ENCODE assay signal across 8 cellular contexts in the genomic region with DNA sequence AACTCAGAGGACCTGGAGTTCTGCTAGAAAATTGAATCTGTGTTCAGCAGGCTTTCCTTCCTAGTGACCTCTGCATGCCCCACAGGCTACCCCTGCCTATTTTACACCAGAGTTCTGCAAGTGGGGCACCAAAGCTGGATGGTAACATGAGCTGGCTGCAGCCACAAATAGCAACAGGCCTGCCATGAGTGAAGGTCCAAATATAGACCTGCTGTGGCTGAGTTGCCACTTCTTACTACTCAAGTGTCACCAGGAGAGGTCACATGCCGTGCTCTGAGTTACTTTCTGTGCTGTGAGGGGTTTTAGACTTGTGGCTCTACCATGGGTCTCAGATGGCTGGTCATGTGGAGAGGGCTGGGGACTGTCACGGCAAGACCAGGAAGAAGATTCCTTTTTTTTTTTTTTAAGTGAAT. TPM values are rescaled to one million over a fixed set of nuclear protein-coding genes. Genes with fewer than 3 reads are reported as not detected.
DNase-seq lines count a peak whose midpoint lies in the region; ATAC-seq, FAIRE-seq and TF ChIP-seq lines count a peak whose summit lies in the region.

A gene with protein sequence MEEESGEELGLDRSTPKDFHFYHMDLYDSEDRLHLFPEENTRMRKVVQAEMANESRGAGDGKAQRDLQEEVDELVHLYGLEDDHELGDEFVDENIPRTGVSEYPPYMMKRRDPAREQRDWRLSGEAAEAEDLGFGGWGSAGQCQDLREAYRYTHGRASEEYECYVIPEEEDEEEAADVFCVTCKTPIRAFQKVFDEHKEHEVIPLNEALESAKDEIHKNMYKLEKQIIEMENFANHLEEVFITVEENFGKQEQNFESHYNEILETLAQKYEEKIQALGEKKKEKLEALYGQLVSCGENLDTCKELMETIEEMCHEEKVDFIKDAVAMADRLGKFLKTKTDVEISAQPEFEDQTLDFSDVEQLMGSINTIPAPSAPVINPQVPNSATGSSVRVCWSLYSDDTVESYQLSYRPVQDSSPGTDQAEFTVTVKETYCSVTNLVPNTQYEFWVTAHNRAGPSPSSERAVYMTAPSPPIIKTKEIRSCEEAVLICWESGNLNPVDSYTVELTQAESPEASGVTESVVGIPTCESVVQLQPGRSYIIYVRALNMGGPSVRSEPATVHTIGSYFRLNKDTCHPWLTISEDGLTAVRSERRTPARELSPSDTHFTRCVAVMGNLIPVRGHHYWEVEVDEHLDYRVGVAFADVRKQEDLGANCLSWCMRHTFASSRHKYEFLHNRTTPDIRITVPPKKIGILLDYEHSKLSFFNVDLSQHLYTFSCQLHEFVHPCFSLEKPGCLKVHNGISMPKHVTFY (minus strand): TSS at position 76 of the 413 bp plus-strand sequence. CDS start 18,679 bp downstream, outside the sequence.

- FAIRE-seq in K562 (lab: Jason Lieb, UNC): peak; percentile 29

- H3K36me3 ChIP-seq in K562 (ENCODE audit: control insufficient read depth, insufficient read depth, low read length): no peaks in the 10 kb centered on the region

- H3K27me3 ChIP-seq in K562 (ENCODE audit: control insufficient read depth in 2 of 2, insufficient read depth in 2 of 2, low read length in 2 of 2): no peaks in the 10 kb centered on the region

- H3K27me3 Mint-ChIP-seq in activated CD8-positive, alpha-beta memory T cell treated with anti-CD3 and anti-CD28 coated beads, Interleukin-2, amount 10 ng/mL, durations not matched to agents 7 days and 5 days: peaks cover 27% of the 10 kb centered on the region

- no peak within 1 kb of the TSS for H3K27ac Mint-ChIP-seq in activated CD8-positive, alpha-beta memory T cell treated with anti-CD3 and anti-CD28 coated beads, Interleukin-2, amount 10 ng/mL, durations not matched to agents 7 days and 5 days

- ATAC-seq in GM19468 (IDR thresholded peaks at IDR 0.05; ENCODE audit: extremely low read depth, unreplicated experiment): peak; percentile 37
- ATAC-seq in HG03432 (IDR thresholded peaks at IDR 0.05; ENCODE audit: unreplicated experiment): peak; percentile 67
- no peak for ATAC-seq in K562
- no peak for ATAC-seq in activated CD8-positive, alpha-beta memory T cell treated with anti-CD3 and anti-CD28 coated beads, Interleukin-2, amount 10 ng/mL, durations not matched to agents 7 days and 5 days

- no peaks in the 10 kb centered on the region for H3K9me3 Mint-ChIP-seq in activated CD8-positive, alpha-beta memory T cell treated with anti-CD3 and anti-CD28 coated beads, Interleukin-2, amount 10 ng/mL, durations not matched to agents 7 days and 5 days (ENCODE audit: low read depth)

- no peak for TF ChIP-seq CTCF in K562 (IDR thresholded peaks at IDR 0.05 in 2 of 3, conservative IDR thresholded peaks at IDR 0.05 in 1 of 3; ENCODE audit: insufficient read depth in 2 of 3, low read depth in 1 of 3, low read length in 3 of 3)

- in situ Hi-C loops in K562 (cut with MboI): no loop called here

- H3K4me1 Mint-ChIP-seq in activated CD8-positive, alpha-beta memory T cell treated with anti-CD3 and anti-CD28 coated beads, Interleukin-2, amount 10 ng/mL, durations not matched to agents 7 days and 5 days: peaks cover 11% of the 10 kb centered on the region

- DNase-seq in GDM1 (lab: John Stamatoyannopoulos, UW) (peak; percentile 58), K562 (ENCODE audit: extremely low read depth in 1 of 4, low spot score in 3 of 4) (peak in 1 of 4 experiments; percentile 58), NCI-H1694 treated with DMSO at 0.1 percent for 48 hours (lab: John Stamatoyannopoulos, UW) (no peak), NCI-H446 (lab: John Stamatoyannopoulos, UW) (no peak), GOT3 (lab: John Stamatoyannopoulos, UW) (no peak)
- no peak for DNase-seq in activated CD8-positive, alpha-beta memory T cell treated with anti-CD3 and anti-CD28 coated beads, Interleukin-2, amount 10 ng/mL, durations not matched to agents 7 days and 5 days

- BruUV-seq in K562 (replicated peaks; lab: Mats Ljungman, UMichigan): no TSS peak

- H3K27ac ChIP-seq in K562 (ENCODE audit: extremely low read depth, low read depth, low read length): no peak within 1 kb of the TSS

- H3K9me1 ChIP-seq in K562 (ENCODE audit: control insufficient read depth, insufficient read depth, low read length): peaks cover 4% of the 10 kb centered on the region

- peak within 1 kb of the TSS; percentile 37; the same call in 1 of the 2 replicates for H2AFZ ChIP-seq in K562 (ENCODE audit: low read depth, low read length)

- H3K4me3 ChIP-seq in K562: no peak within 1 kb of the TSS

- no peak within 1 kb of the TSS for H3K4me2 ChIP-seq in K562 (ENCODE audit: insufficient read depth, low read length)

- no peak within 1 kb of the TSS for H3K4me3 Mint-ChIP-seq in activated CD8-positive, alpha-beta memory T cell treated with anti-CD3 and anti-CD28 coated beads, Interleukin-2, amount 10 ng/mL, durations not matched to agents 7 days and 5 days

- 56% methylated on average over 2 of the region's 2 CpGs for WGBS in K562 (ENCODE audit: insufficient coverage, low coverage, missing lambda C conversion rate)

- TF ChIP-seq POLR2A in K562 (conservative IDR thresholded peaks at IDR 0.05): no peak

- H3K36me3 Mint-ChIP-seq in activated CD8-positive, alpha-beta memory T cell treated with anti-CD3 and anti-CD28 coated beads, Interleukin-2, amount 10 ng/mL, durations not matched to agents 7 days and 5 days: peaks cover 2% of the 10 kb centered on the region

- POLR2A ChIA-PET in K562 (lab: Yijun Ruan, JAX): no interaction called here

- TF ChIP-seq RAD21 in K562 (CRISPR knock-in tag; conservative IDR thresholded peaks at IDR 0.05 in 1 of 2, IDR thresholded peaks at IDR 0.05 in 1 of 2): no peak

- TF ChIP-seq EP300 in K562 (IDR thresholded peaks at IDR 0.05; ENCODE audit: low read length): no peak

- intact Hi-C loops in K562 (cut with micrococcal nuclease): loop anchor here (5.0 to 10.0 kb wide), 2 partner anchors 124 to 161 kb away; partner anchors contain the start of gene CPEB1

- H3K4me1 ChIP-seq in K562 (replicated peaks in 1 of 2; ENCODE audit: control insufficient read depth in 2 of 2, insufficient read depth in 2 of 2, low read length in 2 of 2): peaks cover 39 to 41% of the 10 kb centered on the region in 2 experiments

- peaks cover 14% of the 10 kb centered on the region for H3K79me2 ChIP-seq in K562 (ENCODE audit: control insufficient read depth, insufficient read depth, low read length)

- 0 out of 2 replicates have a peak, but pooled peaks cover 2% of the 10 kb centered on the region for H4K20me1 ChIP-seq in K562 (replicated peaks; ENCODE audit: control insufficient read depth, insufficient read depth, low read length)

- H3K9me3 ChIP-seq in K562 (replicated peaks; ENCODE audit: control insufficient read depth, insufficient read depth, low read depth, low read length): no peaks in the 10 kb centered on the region

- CTCF ChIA-PET in K562 (lab: Yijun Ruan, JAX; ENCODE audit: low intra/inter-chr PET ratio): no interaction called here
- CTCF ChIA-PET in activated CD8-positive, alpha-beta memory T cell treated with anti-CD3 and anti-CD28 coated beads, Interleukin-2, amount 10 ng/mL, durations not matched to agents 7 days and 5 days (lab: Charles Lee): no interaction called here

- no peak within 1 kb of the TSS; a peak in 1 of 4 replicates for H3K9ac ChIP-seq in K562 (ENCODE audit: insufficient read depth in 1 of 2, low read depth in 2 of 2, low read length in 2 of 2)

TF ChIP-seq in K562, 482 proteins besides CTCF, POLR2A, EP300 and RAD21 (continues in another document):
- TF ChIP-seq ZNF79 (CRISPR knock-in tag; IDR thresholded peaks at IDR 0.05; ENCODE audit: low read depth) (no peak), ZNF184 (CRISPR knock-in tag; IDR thresholded peaks at IDR 0.05) (no peak), RBBP5 (IDR thresholded peaks at IDR 0.05; ENCODE audit: borderline replicate concordance, insufficient read depth, low read length, poor library complexity, severe bottlenecking) (no peak), XRCC5 (IDR thresholded peaks at IDR 0.05; ENCODE audit: low read depth, low read length) (no peak), CEBPB (tag; IDR thresholded peaks at IDR 0.05) (no peak), ZBTB17 (CRISPR knock-in tag; IDR thresholded peaks at IDR 0.05) (no peak), SUPT5H (IDR thresholded peaks at IDR 0.05) (no peak), YY1 (IDR thresholded peaks at IDR 0.05; ENCODE audit: borderline replicate concordance in 1 of 3, control insufficient read depth in 1 of 3, extremely low read depth in 1 of 3, insufficient read depth in 3 of 3, insufficient read length in 1 of 3, insufficient replicate concordance in 2 of 3, low read depth in 1 of 3, low read length in 2 of 3) (no peak), PTRF (tag; IDR thresholded peaks at IDR 0.05) (no peak), HDGF (IDR thresholded peaks at IDR 0.05) (no peak), TAF7 (tag; IDR thresholded peaks at IDR 0.05) (no peak)
- TF ChIP-seq, protein P1, sequence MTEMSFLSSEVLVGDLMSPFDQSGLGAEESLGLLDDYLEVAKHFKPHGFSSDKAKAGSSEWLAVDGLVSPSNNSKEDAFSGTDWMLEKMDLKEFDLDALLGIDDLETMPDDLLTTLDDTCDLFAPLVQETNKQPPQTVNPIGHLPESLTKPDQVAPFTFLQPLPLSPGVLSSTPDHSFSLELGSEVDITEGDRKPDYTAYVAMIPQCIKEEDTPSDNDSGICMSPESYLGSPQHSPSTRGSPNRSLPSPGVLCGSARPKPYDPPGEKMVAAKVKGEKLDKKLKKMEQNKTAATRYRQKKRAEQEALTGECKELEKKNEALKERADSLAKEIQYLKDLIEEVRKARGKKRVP (CRISPR knock-in tag; IDR thresholded peaks at IDR 0.05): no peak

RNA-seq across cellular contexts. Expression of the gene that starts here (rescaled TPM):
- not detected in 2 replicates for total RNA-seq in K562 (2011; cell fraction: chromatin; rRNA removed; ENCODE audit: low replicate concordance)
- not detected in 2 replicates for total RNA-seq in K562 (2011; cell fraction: nucleolus; rRNA removed)
- total RNA-seq in K562 (2011; cell fraction: nucleoplasm; rRNA removed): not detected in 2 replicates
- total RNA-seq in K562 (2014; rRNA removed): not detected in 2 replicates
- total RNA-seq in K562 (2014; rRNA removed; fragmentation: Illumina TruSeq; extraction: Trizol): not detected in 2 replicates
- total RNA-seq in K562 (2015; rRNA removed; fragmentation: Illumina TruSeq; extraction: Trizol): not detected in 2 replicates
- not detected in 2 replicates for total RNA-seq in K562 (2021)
- polyA plus RNA-seq in K562 (2011; rRNA removed): not detected in 2 replicates
- not detected in 2 replicates for polyA plus RNA-seq in K562 (2011; cell fraction: cytosol; rRNA removed)
- not detected in 2 replicates for polyA plus RNA-seq in K562 (2011; cell fraction: nucleus; rRNA removed)
- 0.06 and 0.07 TPM in 2 replicates for polyA plus RNA-seq in K562 (2012)
- polyA plus RNA-seq in K562 (2014; fragmentation: Illumina TruSeq; extraction: Trizol): 0.01 TPM in 1 of 2 replicates, not detected in the other
- under 1 TPM; 0.01 to 0.06 TPM for polyA plus RNA-seq in K562 (2014; fragmentation: Nextera tagmentation; extraction: Ambion mirVana)
- polyA plus RNA-seq in K562 (2014; rRNA removed): not detected in 2 replicates
- polyA minus RNA-seq in K562 (2011; rRNA and poly(A)+ RNA removed): not detected in 2 replicates
- polyA minus RNA-seq in K562 (2011; cell fraction: cytosol; rRNA and poly(A)+ RNA removed): not detected in 2 replicates
- polyA minus RNA-seq in K562 (2011; cell fraction: nucleus; rRNA and poly(A)+ RNA removed): not detected in 2 replicates
- total RNA-seq in activated CD8-positive, alpha-beta memory T cell treated with anti-CD3 and anti-CD28 coated beads, Interleukin-2, amount 10 ng/mL, durations not matched to agents 7 days and 5 days: not detected

Comparison
In these comparisons a context has a peak if more than half of its experiments do, and no peak if none do; other contexts are left out.
1. ATAC-seq: peak in GM19468 (single experiment) and HG03432 (single experiment); none in K562 (single experiment) and activated CD8-positive, alpha-beta memory T cell treated with anti-CD3 and anti-CD28 coated beads, Interleukin-2, amount 10 ng/mL, durations not matched to agents 7 days and 5 days (single experiment).